Comparison of ENCODE assay signal across 8 cellular contexts in genomic region chr10:49161411-49161997, GRCh38. TPM values are rescaled to one million over a fixed set of nuclear protein-coding genes. Genes with fewer than 3 reads are reported as not detected.
DNase-seq lines count a peak whose midpoint lies in the region; ATAC-seq and TF ChIP-seq lines count a peak whose summit lies in the region.

No MANE protein-coding gene starts in this region.

- H3K9me3 Mint-ChIP-seq in naive thymus-derived CD8-positive, alpha-beta T cell: no peaks in the 10 kb centered on the region

- no peaks in the 10 kb centered on the region for H3K27me3 ChIP-seq in left lung

- ATAC-seq in left lung (peak; percentile 76), HG02763 (IDR thresholded peaks at IDR 0.05; ENCODE audit: unreplicated experiment) (no peak)
- ATAC-seq in naive thymus-derived CD8-positive, alpha-beta T cell: no peak

- H3K27me3 Mint-ChIP-seq in naive thymus-derived CD8-positive, alpha-beta T cell: peaks cover 2 to 25% (median 6%) of the 10 kb centered on the region in 5 donors

- TF ChIP-seq CTCF in LNCaP clone FGC (IDR thresholded peaks at IDR 0.05; ENCODE audit: control insufficient read depth, extremely low read depth, insufficient read depth) (peak; percentile 72), left lung (IDR thresholded peaks at IDR 0.05) (peak; percentile 19 to 42)

- H3K4me1 ChIP-seq in left lung: no peaks in the 10 kb centered on the region

- POLR2A ChIA-PET in naive thymus-derived CD8-positive, alpha-beta T cell (lab: Charles Lee): no interaction called here

- in situ Hi-C loops in T47D (cut with HindIII; ENCODE audit: low pct_unique_long_range_greater_than_20kb, low sequenced_read_pairs): no loop called here

- H3K4me1 Mint-ChIP-seq in naive thymus-derived CD8-positive, alpha-beta T cell: peaks cover 4 to 19% (median 8%) of the 10 kb centered on the region in 4 donors

- H3K4me3 Mint-ChIP-seq in naive thymus-derived CD8-positive, alpha-beta T cell: no peak overlapping the region

- no peak overlapping the region for H3K27ac ChIP-seq in left lung

- no peaks in the 10 kb centered on the region for H3K36me3 Mint-ChIP-seq in naive thymus-derived CD8-positive, alpha-beta T cell

- H3K4me3 ChIP-seq in LNCaP clone FGC (ENCODE audit: low read depth, low read length) (no peak overlapping the region), left lung (no peak overlapping the region)

- intact Hi-C loops in left lung (cut with DNase I): loop anchor here in 1 of 2 donors (10.0 kb wide), 1 partner anchor 177 kb away; no protein-coding TSS in a partner anchor

- H3K27ac Mint-ChIP-seq in naive thymus-derived CD8-positive, alpha-beta T cell: no peak overlapping the region

- no peaks in the 10 kb centered on the region for H3K9me3 ChIP-seq in left lung

- peaks cover 0 to 22% of the 10 kb centered on the region in 2 donors for H3K36me3 ChIP-seq in left lung

- DNase-seq in Ammon's horn (ENCODE audit: low spot score): peak; percentile 72
- DNase-seq in LNCaP clone FGC (ENCODE audit: low read depth): peak; percentile 55
- DNase-seq in T47D (ENCODE audit: low read depth in 1 of 2, low spot score in 1 of 2): peak; percentile 39 to 71
- DNase-seq in left lung: no peak
- no peak for DNase-seq in HuH-7 (ENCODE audit: low spot score)
- no peak for DNase-seq in naive thymus-derived CD8-positive, alpha-beta T cell
- DNase-seq in GM19240 (ENCODE audit: insufficient read length, low spot score): no peak

RNA-seq across cellular contexts. Expression of gene TMEM273, which starts 26.7 kb away (rescaled TPM):
- total RNA-seq in left lung: 10 to 100 TPM; 19.4 to 46.9 TPM
- under 1 TPM in 1 of 2 experiments, not detected in 1; 0.83 TPM for total RNA-seq in naive thymus-derived CD8-positive, alpha-beta T cell
- polyA plus RNA-seq in naive thymus-derived CD8-positive, alpha-beta T cell: 1 to 10 TPM in 1 of 3 donors, under 1 TPM in 1, not detected in 1; 0.23 to 3.5 TPM

RNA-seq across cellular contexts. Expression of gene FAM170B, which starts 27.7 kb away (rescaled TPM):
- under 1 TPM in 1 of 2 donors, not detected in 1; 0.26 TPM for total RNA-seq in left lung
- total RNA-seq in naive thymus-derived CD8-positive, alpha-beta T cell: not detected
- polyA plus RNA-seq in naive thymus-derived CD8-positive, alpha-beta T cell: not detected

RNA-seq across cellular contexts. Expression of gene VSTM4, which starts 46.2 kb away (rescaled TPM):
- total RNA-seq in left lung: 10 to 100 TPM; 11.0 to 13.2 TPM
- total RNA-seq in naive thymus-derived CD8-positive, alpha-beta T cell: not detected
- under 1 TPM in 1 of 3 donors, not detected in 2; 0.07 TPM for polyA plus RNA-seq in naive thymus-derived CD8-positive, alpha-beta T cell

Comparison
In these comparisons a context has a peak if more than half of its experiments do, and no peak if none do; other contexts are left out.
1. DNase-seq: peak in Ammon's horn (single experiment), LNCaP clone FGC (single experiment) and T47D (2 of 2); none in left lung (0 of 2), HuH-7 (single experiment), naive thymus-derived CD8-positive, alpha-beta T cell (0 of 10) and GM19240 (single experiment).
2. RNA of gene TMEM273, which starts 26.7 kb away (total RNA-seq): 19.4 to 46.9 TPM in left lung; 0.83 TPM in naive thymus-derived CD8-positive, alpha-beta T cell; every median in the first group is over 10 times any median in the second.
3. RNA of gene VSTM4, which starts 46.2 kb away (total RNA-seq): 11.0 to 13.2 TPM in left lung; not detected in naive thymus-derived CD8-positive, alpha-beta T cell; every median in the first group is over 10 times any median in the second.